25 cellular contexts compared by ENCODE assay signal in the genomic region with DNA sequence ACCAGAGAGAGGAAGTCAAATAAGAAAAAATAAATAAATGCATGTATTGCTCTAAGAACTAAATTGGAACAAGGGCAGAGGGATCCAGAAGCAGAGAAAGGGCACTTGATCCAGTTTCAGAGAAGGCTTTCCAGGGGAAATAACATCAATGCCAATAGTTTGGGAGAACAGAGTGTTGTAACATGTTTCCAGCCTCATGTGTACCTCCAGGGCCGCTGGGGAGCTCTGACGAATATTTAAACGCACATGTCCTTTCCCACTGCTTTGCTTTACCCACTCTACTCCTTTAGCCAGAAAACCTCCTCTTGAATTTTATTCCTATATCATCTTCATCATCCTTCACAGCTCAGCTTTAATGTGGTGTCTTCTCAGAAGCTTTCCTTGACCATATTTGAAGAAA.
"Had no signal": no experiment of that assay in that cellular context is flagged by ENCODE, and none has a peak within 500 bp of the region (broad histone marks: within the 10 kb centered on the region; RNA-seq: fewer than 3 reads in every experiment).

No MANE protein-coding gene starts in this region.

- H3K27ac ChIP-seq: adrenal gland, foreskin keratinocyte, heart left ventricle, ovary, prostate gland, testis, vagina, WERI-Rb-1 had no signal

- ATAC-seq: esophagus mucosa; foreskin keratinocyte; naive thymus-derived CD4-positive, alpha-beta T cell; T-helper 17 cell had no signal

- H3K4me1 ChIP-seq: foreskin keratinocyte, vagina had no signal

- H3K4me3 ChIP-seq: adrenal gland, heart left ventricle, ovary, prostate gland, testis, vagina had no signal

- DNase-seq: activated CD4-positive, alpha-beta memory T cell treated with anti-CD3 and anti-CD28 coated beads for 36 hours; activated CD4-positive, alpha-beta T cell treated with anti-CD3 and anti-CD28 coated beads, Interleukin-2, amount 10 ng/mL, durations not matched to agents 24 days and 14 days; activated CD4-positive, CD25-positive, alpha-beta regulatory T cell treated with anti-CD3 and anti-CD28 coated beads, Interleukin-2, amount 50 U/mL, for 72 hours; activated CD8-positive, alpha-beta memory T cell treated with anti-CD3 and anti-CD28 coated beads, Interleukin-2, amount 50 U/mL, for 4 hours; activated effector memory CD4-positive, alpha-beta T cell treated with anti-CD3 and anti-CD28 coated beads, Interleukin-2, amount 50 U/mL, for 16 hours; activated naive CD4-positive, alpha-beta T cell treated with anti-CD3 and anti-CD28 coated beads for 36 hours; activated naive CD8-positive, alpha-beta T cell treated with anti-CD3 and anti-CD28 coated beads for 36 hours; activated T-cell treated with anti-CD3 and anti-CD28 coated beads, Interleukin-2, amount 50 U/mL, for 1 hour; adrenal gland; central memory CD4-positive, alpha-beta T cell; endodermal cell; foreskin keratinocyte; heart left ventricle; midbrain; naive thymus-derived CD4-positive, alpha-beta T cell; ovary; retina; stimulated activated naive CD4-positive, alpha-beta T cell; T-helper 17 cell; T1000; testis; WERI-Rb-1 had no signal

- H3K36me3 ChIP-seq: adrenal gland, heart left ventricle, ovary, prostate gland, vagina, WERI-Rb-1 had no signal

- H3K27me3 ChIP-seq: adrenal gland, foreskin keratinocyte, heart left ventricle, ovary, testis, vagina had no signal

- H3K9me3 ChIP-seq: adrenal gland, heart left ventricle, ovary, prostate gland, testis, vagina had no signal
